9 cellular contexts compared by ENCODE assay signal in genomic region chr3:58034738-58035511, GRCh38. TPM values are rescaled to one million over a fixed set of nuclear protein-coding genes. Genes with fewer than 3 reads are reported as not detected.
DNase-seq lines count a peak whose midpoint lies in the region; ATAC-seq, FAIRE-seq and TF ChIP-seq lines count a peak whose summit lies in the region.
"Had no signal": no experiment of that assay in that cellular context is flagged by ENCODE, and none has a peak within 500 bp of the region (broad histone marks: within the 10 kb centered on the region; RNA-seq: fewer than 3 reads in every experiment).

No MANE protein-coding gene starts in this region.

- H3K36me3 ChIP-seq in GM06990 (ENCODE audit: control insufficient read depth, insufficient read depth, low read length) (no peaks in the 10 kb centered on the region), small intestine (ENCODE audit: control insufficient read depth in 2 of 2, insufficient read depth in 2 of 2, low read length in 2 of 2) (no peaks in the 10 kb centered on the region), HAP-1 (replicated peaks) (no peaks in the 10 kb centered on the region)

- peak overlapping the region; percentile 70 to 92 for H3K27ac Mint-ChIP-seq in activated naive CD4-positive, alpha-beta T cell treated with anti-CD3 and anti-CD28 coated beads, Interleukin-2, amount 50 U/mL, for 72 hours

- H3K36me3 Mint-ChIP-seq in activated naive CD4-positive, alpha-beta T cell treated with anti-CD3 and anti-CD28 coated beads, Interleukin-2, amount 50 U/mL, for 72 hours, result no peaks in the 10 kb centered on the region

- H3K9me3 Mint-ChIP-seq in activated naive CD4-positive, alpha-beta T cell treated with anti-CD3 and anti-CD28 coated beads, Interleukin-2, amount 50 U/mL, for 72 hours, result no peaks in the 10 kb centered on the region

- H3K4me1 ChIP-seq in small intestine (ENCODE audit: control insufficient read depth in 2 of 2, insufficient read depth in 1 of 2, low read depth in 1 of 2, low read length in 1 of 2) (peaks cover 14 to 19% of the 10 kb centered on the region in 2 donors), HAP-1 (peaks cover 3% of the 10 kb centered on the region; the same call in 1 of the 2 replicates)

- H3K4me3 ChIP-seq in GM06990 (replicated peaks; ENCODE audit: low read depth, low read length) (peak overlapping the region; percentile 29), small intestine (ENCODE audit: low read depth in 1 of 2, low read length in 2 of 2) (no peak overlapping the region), HAP-1 (no peak overlapping the region)

- H3K9me3 ChIP-seq in small intestine (ENCODE audit: control insufficient read depth, low read depth) (no peaks in the 10 kb centered on the region), HAP-1 (no peaks in the 10 kb centered on the region)

- H3K27me3 ChIP-seq in GM06990 (replicated peaks; ENCODE audit: control insufficient read depth, insufficient read depth, low read length) (no peaks in the 10 kb centered on the region), small intestine (ENCODE audit: control insufficient read depth in 2 of 2, insufficient read depth in 2 of 2, low read length in 2 of 2) (no peaks in the 10 kb centered on the region), HAP-1 (ENCODE audit: low read depth) (no peaks in the 10 kb centered on the region)

- in situ Hi-C loops in HAP-1 (cut with MboI; ENCODE audit: low sequenced_read_pairs), result no loop called here

- no peak for TF ChIP-seq CTCF in GM06990 (IDR thresholded peaks at IDR 0.05; ENCODE audit: insufficient read depth, low read length, poor library complexity, severe bottlenecking)

- H3K27ac ChIP-seq in small intestine (ENCODE audit: low read depth in 1 of 2, low read length in 1 of 2), result peak overlapping the region; percentile 24 to 27
- H3K27ac ChIP-seq: HL-60 had no signal

- DNase-seq in GM06990 (ENCODE audit: extremely low read depth, insufficient read length) (peak; percentile 70), small intestine (no peak), inferior parietal cortex (ENCODE audit: extremely low spot score) (no peak), HAP-1 (ENCODE audit: low spot score in 2 of 2) (no peak), iPS-NIHi11 (ENCODE audit: low spot score) (no peak)
- peak in 1 of 2 donors; percentile 40 for DNase-seq in activated naive CD4-positive, alpha-beta T cell treated with anti-CD3 and anti-CD28 coated beads, Interleukin-2, amount 50 U/mL, for 72 hours (ENCODE audit: low spot score in 2 of 2)

- ATAC-seq in GM19463 (IDR thresholded peaks at IDR 0.05; ENCODE audit: unreplicated experiment) (peak; percentile 98), HG03354 (IDR thresholded peaks at IDR 0.05; ENCODE audit: poor library complexity, severe bottlenecking, unreplicated experiment) (peak; percentile 99)
- peak; percentile 97 for ATAC-seq in activated naive CD4-positive, alpha-beta T cell treated with anti-CD3 and anti-CD28 coated beads, Interleukin-2, amount 50 U/mL, for 72 hours

- no peak for FAIRE-seq in small intestine (lab: Jason Lieb, UNC)

- WGBS in small intestine, 3 donors, result 58 to 69% (median 59%) methylated on average over 6 of the region's 6 CpGs

RNA-seq across cellular contexts. Expression of gene FLNB, which starts 26.7 kb away (rescaled TPM):
- total RNA-seq in activated naive CD4-positive, alpha-beta T cell treated with anti-CD3 and anti-CD28 coated beads, Interleukin-2, amount 50 U/mL, for 72 hours, result 10 to 100 TPM; 17.5 to 34.2 TPM
- polyA plus RNA-seq in small intestine, result 100 to 1,000 TPM; 137 to 335 (median 268) TPM
